In genomic region chr5:147610798-147611197, GRCh38 we compare ENCODE assay signal across 2 cellular contexts.
TF ChIP-seq lines count a peak whose summit lies in the region.

No MANE protein-coding gene starts in this region.

TF ChIP-seq in GM23338, 12 proteins besides CTCF, POLR2A, EP300 and RAD21 (continued from another document):
- no peak for TF ChIP-seq ZNF462 (CRISPR knock-in tag; IDR thresholded peaks at IDR 0.05)
- no peak for TF ChIP-seq STAT1 (IDR thresholded peaks at IDR 0.05; ENCODE audit: unreplicated experiment)
- no peak for TF ChIP-seq ZNF114 (CRISPR knock-in tag; IDR thresholded peaks at IDR 0.05)
- no peak for TF ChIP-seq NANOG (IDR thresholded peaks at IDR 0.05; ENCODE audit: borderline replicate concordance)
- TF ChIP-seq JUNB (IDR thresholded peaks at IDR 0.05; ENCODE audit: unreplicated experiment) = no peak
- TF ChIP-seq, protein P1, sequence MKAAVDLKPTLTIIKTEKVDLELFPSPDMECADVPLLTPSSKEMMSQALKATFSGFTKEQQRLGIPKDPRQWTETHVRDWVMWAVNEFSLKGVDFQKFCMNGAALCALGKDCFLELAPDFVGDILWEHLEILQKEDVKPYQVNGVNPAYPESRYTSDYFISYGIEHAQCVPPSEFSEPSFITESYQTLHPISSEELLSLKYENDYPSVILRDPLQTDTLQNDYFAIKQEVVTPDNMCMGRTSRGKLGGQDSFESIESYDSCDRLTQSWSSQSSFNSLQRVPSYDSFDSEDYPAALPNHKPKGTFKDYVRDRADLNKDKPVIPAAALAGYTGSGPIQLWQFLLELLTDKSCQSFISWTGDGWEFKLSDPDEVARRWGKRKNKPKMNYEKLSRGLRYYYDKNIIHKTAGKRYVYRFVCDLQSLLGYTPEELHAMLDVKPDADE (IDR thresholded peaks at IDR 0.05) = no peak
- no peak for TF ChIP-seq POLR2AphosphoS5 (IDR thresholded peaks at IDR 0.05; ENCODE audit: low read depth)
- no peak for TF ChIP-seq CREB1 (CRISPR knock-in tag; IDR thresholded peaks at IDR 0.05; ENCODE audit: low read depth)
- TF ChIP-seq, protein P2, sequence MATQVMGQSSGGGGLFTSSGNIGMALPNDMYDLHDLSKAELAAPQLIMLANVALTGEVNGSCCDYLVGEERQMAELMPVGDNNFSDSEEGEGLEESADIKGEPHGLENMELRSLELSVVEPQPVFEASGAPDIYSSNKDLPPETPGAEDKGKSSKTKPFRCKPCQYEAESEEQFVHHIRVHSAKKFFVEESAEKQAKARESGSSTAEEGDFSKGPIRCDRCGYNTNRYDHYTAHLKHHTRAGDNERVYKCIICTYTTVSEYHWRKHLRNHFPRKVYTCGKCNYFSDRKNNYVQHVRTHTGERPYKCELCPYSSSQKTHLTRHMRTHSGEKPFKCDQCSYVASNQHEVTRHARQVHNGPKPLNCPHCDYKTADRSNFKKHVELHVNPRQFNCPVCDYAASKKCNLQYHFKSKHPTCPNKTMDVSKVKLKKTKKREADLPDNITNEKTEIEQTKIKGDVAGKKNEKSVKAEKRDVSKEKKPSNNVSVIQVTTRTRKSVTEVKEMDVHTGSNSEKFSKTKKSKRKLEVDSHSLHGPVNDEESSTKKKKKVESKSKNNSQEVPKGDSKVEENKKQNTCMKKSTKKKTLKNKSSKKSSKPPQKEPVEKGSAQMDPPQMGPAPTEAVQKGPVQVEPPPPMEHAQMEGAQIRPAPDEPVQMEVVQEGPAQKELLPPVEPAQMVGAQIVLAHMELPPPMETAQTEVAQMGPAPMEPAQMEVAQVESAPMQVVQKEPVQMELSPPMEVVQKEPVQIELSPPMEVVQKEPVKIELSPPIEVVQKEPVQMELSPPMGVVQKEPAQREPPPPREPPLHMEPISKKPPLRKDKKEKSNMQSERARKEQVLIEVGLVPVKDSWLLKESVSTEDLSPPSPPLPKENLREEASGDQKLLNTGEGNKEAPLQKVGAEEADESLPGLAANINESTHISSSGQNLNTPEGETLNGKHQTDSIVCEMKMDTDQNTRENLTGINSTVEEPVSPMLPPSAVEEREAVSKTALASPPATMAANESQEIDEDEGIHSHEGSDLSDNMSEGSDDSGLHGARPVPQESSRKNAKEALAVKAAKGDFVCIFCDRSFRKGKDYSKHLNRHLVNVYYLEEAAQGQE (IDR thresholded peaks at IDR 0.05; ENCODE audit: unreplicated experiment) = no peak
- no peak for TF ChIP-seq EZH2 (IDR thresholded peaks at IDR 0.05; ENCODE audit: low read depth, unreplicated experiment)
- TF ChIP-seq EZH2phosphoT487 (IDR thresholded peaks at IDR 0.05; ENCODE audit: unreplicated experiment) = no peak
TF ChIP-seq in GM23338: peak in this region for 0.

TF ChIP-seq in WTC11, 78 proteins besides CTCF, POLR2A, EP300 and RAD21 (continued from another document):
- TF ChIP-seq, protein P3, sequence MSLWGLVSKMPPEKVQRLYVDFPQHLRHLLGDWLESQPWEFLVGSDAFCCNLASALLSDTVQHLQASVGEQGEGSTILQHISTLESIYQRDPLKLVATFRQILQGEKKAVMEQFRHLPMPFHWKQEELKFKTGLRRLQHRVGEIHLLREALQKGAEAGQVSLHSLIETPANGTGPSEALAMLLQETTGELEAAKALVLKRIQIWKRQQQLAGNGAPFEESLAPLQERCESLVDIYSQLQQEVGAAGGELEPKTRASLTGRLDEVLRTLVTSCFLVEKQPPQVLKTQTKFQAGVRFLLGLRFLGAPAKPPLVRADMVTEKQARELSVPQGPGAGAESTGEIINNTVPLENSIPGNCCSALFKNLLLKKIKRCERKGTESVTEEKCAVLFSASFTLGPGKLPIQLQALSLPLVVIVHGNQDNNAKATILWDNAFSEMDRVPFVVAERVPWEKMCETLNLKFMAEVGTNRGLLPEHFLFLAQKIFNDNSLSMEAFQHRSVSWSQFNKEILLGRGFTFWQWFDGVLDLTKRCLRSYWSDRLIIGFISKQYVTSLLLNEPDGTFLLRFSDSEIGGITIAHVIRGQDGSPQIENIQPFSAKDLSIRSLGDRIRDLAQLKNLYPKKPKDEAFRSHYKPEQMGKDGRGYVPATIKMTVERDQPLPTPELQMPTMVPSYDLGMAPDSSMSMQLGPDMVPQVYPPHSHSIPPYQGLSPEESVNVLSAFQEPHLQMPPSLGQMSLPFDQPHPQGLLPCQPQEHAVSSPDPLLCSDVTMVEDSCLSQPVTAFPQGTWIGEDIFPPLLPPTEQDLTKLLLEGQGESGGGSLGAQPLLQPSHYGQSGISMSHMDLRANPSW (CRISPR knock-in tag; conservative IDR thresholded peaks at IDR 0.05; ENCODE audit: low read depth) = no peak
- TF ChIP-seq NR1H2 (CRISPR knock-in tag; IDR thresholded peaks at IDR 0.05) (no peak), USF2 (CRISPR knock-in tag; IDR thresholded peaks at IDR 0.05) (no peak), PRRX2 (CRISPR knock-in tag; IDR thresholded peaks at IDR 0.05) (no peak)
- TF ChIP-seq, protein P4, sequence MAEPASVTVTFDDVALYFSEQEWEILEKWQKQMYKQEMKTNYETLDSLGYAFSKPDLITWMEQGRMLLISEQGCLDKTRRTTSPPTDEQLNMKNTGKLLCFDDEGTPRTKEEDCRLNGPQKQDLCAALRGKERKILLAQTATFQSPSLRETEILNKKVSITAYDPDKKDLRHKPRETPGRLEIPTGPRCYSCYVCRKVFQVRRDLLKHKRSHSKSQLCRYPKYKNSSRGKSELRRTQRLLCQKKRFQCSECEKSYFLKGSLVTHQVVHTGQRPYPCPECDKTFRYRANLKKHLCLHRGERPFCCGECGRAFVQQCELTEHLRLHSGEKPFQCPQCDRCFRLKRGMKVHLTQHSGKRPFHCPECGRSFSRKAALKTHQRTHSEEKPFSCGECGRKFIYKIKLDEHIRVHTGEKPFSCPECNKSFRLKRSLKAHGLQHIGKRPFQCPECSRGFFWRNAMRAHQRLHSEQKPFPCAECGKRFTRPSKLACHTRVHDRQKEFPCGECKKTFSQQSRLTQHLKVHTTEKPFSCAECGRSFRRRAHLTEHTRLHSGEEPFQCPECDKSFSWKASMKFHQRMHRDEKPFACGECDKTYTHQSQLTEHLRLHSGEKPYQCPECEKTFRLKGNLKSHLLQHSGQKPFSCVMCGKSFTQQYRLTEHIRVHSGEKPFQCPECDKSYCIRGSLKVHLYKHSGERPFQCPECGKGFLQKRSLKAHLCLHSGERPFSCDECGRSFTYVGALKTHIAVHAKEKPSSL (CRISPR knock-in tag; conservative IDR thresholded peaks at IDR 0.05) = no peak
